ENCODE assay signal across 13 cellular contexts in the genomic region with DNA sequence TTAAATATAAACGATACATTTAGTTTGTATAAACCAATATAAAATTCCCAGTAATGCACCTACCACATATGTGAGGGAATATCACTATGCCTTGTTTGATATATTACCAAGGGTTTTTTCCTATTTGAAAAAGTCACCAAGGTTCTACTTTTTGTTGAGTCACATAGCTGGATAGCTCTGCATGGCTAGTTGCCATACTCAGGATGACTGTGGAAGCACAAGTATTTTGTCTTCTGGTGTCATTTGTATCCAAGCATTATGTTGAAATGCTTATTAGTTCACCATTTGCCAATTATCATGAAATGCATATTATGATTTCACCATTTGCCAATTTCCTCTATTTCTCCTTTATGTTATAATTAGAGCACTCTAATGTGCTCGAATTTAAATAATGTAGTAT.
"Had no signal": no experiment of that assay in that cellular context is flagged by ENCODE, and none has a peak within 500 bp of the region (broad histone marks: within the 10 kb centered on the region; RNA-seq: fewer than 3 reads in every experiment).

No MANE protein-coding gene starts in this region.

- DNase-seq: activated CD4-positive, alpha-beta memory T cell treated with anti-CD3 and anti-CD28 coated beads for 36 hours; activated gamma-delta T cell treated with Interleukin-2 at 50 U/mL for 16 hours; activated naive CD8-positive, alpha-beta T cell treated with anti-CD3 and anti-CD28 coated beads, Interleukin-2, amount 10 ng/mL, durations not matched to agents 7 days and 5 days; activated T-cell treated with anti-CD3 and anti-CD28 coated beads, Interleukin-2, amount 50 U/mL, for 48 hours; caudate nucleus; effector memory CD4-positive, alpha-beta T cell; foreskin keratinocyte; heart left ventricle; left ventricle myocardium inferior; stimulated activated CD4-positive, alpha-beta T cell treated with anti-CD3 and anti-CD28 coated beads, Interleukin-4, amount 100 ng/mL, for 1 hour had no signal

- H3K4me1 ChIP-seq: foreskin keratinocyte had no signal

- ATAC-seq: foreskin keratinocyte, heart left ventricle had no signal

- H3K27me3 ChIP-seq: ascending aorta, heart left ventricle had no signal

- H3K9me3 ChIP-seq: ascending aorta, left ventricle myocardium inferior, thoracic aorta had no signal

- H3K36me3 ChIP-seq: ascending aorta, heart left ventricle, left ventricle myocardium inferior, thoracic aorta had no signal

- H3K27ac ChIP-seq: ascending aorta, epithelial cell of prostate, foreskin keratinocyte, heart left ventricle, left ventricle myocardium inferior, thoracic aorta had no signal

- H3K4me3 ChIP-seq: ascending aorta, heart left ventricle, left ventricle myocardium inferior, thoracic aorta had no signal
